ENCODE assay signal across 8 cellular contexts in the genomic region with DNA sequence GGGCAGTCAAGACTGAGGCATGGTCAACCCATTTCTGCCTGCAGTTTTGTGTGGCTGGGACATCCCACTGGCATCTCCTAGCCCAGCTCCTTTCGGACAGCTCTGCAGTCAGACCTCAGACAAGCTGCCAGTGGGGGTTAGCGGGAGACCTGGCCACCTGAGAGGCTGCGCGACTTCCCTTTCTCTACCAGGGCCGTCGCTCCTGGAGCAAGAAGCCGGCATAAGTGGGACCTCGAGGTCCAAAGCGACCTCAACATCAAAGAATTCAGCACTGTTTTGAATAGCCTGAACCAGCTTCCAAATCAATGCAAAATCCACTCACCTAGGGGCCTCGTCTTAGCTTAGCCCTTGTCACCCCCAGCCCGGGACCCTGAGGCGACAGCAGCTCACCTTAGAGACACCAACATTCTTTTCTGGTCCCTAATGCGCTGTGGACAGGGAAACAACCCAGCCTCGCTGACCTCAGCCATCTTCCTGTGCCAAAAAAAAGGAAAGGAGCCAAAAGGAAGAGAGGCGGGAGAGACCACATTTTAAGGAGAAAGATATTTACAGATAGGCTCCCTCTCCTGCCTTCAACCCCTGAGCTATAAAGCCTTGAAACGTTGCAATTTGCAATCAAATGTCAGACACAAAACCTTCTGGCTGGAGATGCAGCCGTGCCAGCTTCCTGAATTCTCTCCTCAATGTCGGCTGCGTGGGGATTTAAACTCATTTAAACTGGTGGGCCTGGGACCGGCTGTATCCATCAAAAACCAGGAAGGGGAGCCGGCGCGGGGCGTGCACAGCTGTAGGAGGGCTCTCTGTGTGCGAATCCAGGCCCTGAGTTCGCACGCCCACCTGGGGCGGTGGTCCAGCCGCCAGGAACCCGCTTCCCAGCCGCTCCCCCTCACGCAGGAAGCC.
DNase-seq lines count a peak whose midpoint lies in the region; ATAC-seq, FAIRE-seq and TF ChIP-seq lines count a peak whose summit lies in the region.

No MANE protein-coding gene starts in this region.

- H3K4me1 Mint-ChIP-seq in T-helper 17 cell: peaks cover 34% of the 10 kb centered on the region

- TF ChIP-seq CTCF in left ventricle myocardium inferior (IDR thresholded peaks at IDR 0.05; ENCODE audit: borderline replicate concordance) (no peak), sigmoid colon (IDR thresholded peaks at IDR 0.05) (no peak)

- peak; percentile 25 for DNase-seq in GM12891 (ENCODE audit: insufficient read length, low spot score)
- no peak for DNase-seq in T-helper 17 cell
- peak; percentile 45 for DNase-seq in left ventricle myocardium inferior
- DNase-seq in sigmoid colon: no peak
- DNase-seq in NCI-H2196 (lab: John Stamatoyannopoulos, UW; ENCODE audit: unreplicated experiment): no peak
- no peak for DNase-seq in DMS114 treated with DMSO at 0.1 percent for 48 hours (lab: John Stamatoyannopoulos, UW; ENCODE audit: unreplicated experiment)
- DNase-seq in UCSD-AML1 (lab: John Stamatoyannopoulos, UW; ENCODE audit: unreplicated experiment): no peak

- H3K9me3 ChIP-seq in T-helper 17 cell (ENCODE audit: control insufficient read depth, low read length, poor library complexity, severe bottlenecking): peaks cover 4% of the 10 kb centered on the region
- peaks cover 11% of the 10 kb centered on the region for H3K9me3 ChIP-seq in left ventricle myocardium inferior (replicated peaks)
- peaks cover 0 to 3% (median 0%) of the 10 kb centered on the region in 4 donors for H3K9me3 ChIP-seq in sigmoid colon

- H3K36me3 Mint-ChIP-seq in T-helper 17 cell (ENCODE audit: low read depth): peaks cover 2% of the 10 kb centered on the region

- no peak overlapping the region for H3K27ac Mint-ChIP-seq in T-helper 17 cell

- H3K27me3 ChIP-seq in left ventricle myocardium inferior (ENCODE audit: low read depth) (peaks cover 22% of the 10 kb centered on the region), sigmoid colon (no peaks in the 10 kb centered on the region)

- peak overlapping the region; percentile 83 for H3K4me3 Mint-ChIP-seq in T-helper 17 cell

- H3K27ac ChIP-seq in left ventricle myocardium inferior (replicated peaks) (peak overlapping the region; percentile 86), sigmoid colon (peak overlapping the region; percentile 80 to 90 (median 84))

- no peaks in the 10 kb centered on the region for H3K36me3 ChIP-seq in left ventricle myocardium inferior
- H3K36me3 ChIP-seq in sigmoid colon: no peaks in the 10 kb centered on the region

- ATAC-seq in T-helper 17 cell (no peak), HG03571 (IDR thresholded peaks at IDR 0.05; ENCODE audit: unreplicated experiment) (no peak)

- FAIRE-seq in GM12891 (lab: Jason Lieb, UNC): no peak

- WGBS in sigmoid colon, 2 donors: 26 to 28% methylated on average over 32 of the region's 32 CpGs

- H3K4me3 ChIP-seq in left ventricle myocardium inferior (peak overlapping the region; percentile 70), sigmoid colon (peak overlapping the region; percentile 46 to 64 (median 60))

- no peak for TF ChIP-seq EP300 in sigmoid colon (IDR thresholded peaks at IDR 0.05)

- H3K27me3 Mint-ChIP-seq in T-helper 17 cell: peaks cover 33% of the 10 kb centered on the region

- TF ChIP-seq POLR2A in GM12891 (IDR thresholded peaks at IDR 0.05; ENCODE audit: low read depth, low read length): no peak
- TF ChIP-seq POLR2A in sigmoid colon (IDR thresholded peaks at IDR 0.05): no peak

- peaks cover 48% of the 10 kb centered on the region for H3K4me1 ChIP-seq in left ventricle myocardium inferior
- peaks cover 0 to 55% (median 44%) of the 10 kb centered on the region in 4 donors for H3K4me1 ChIP-seq in sigmoid colon

- intact Hi-C loops in left ventricle myocardium inferior (cut with micrococcal nuclease) (loop anchor here (5.0 kb wide), 1 partner anchor 279 kb away; no protein-coding TSS in a partner anchor), sigmoid colon (cut with DNase I) (loop anchor here (2.0 to 5.0 kb wide), 5 partner anchors 54 to 364 kb away; no protein-coding TSS in a partner anchor)

TF ChIP-seq in GM12891, 5 proteins besides CTCF, POLR2A, EP300 and RAD21:
- TF ChIP-seq PAX5 (IDR thresholded peaks at IDR 0.05; ENCODE audit: insufficient read depth, low read length, severe bottlenecking) (no peak), POU2F2 (IDR thresholded peaks at IDR 0.05; ENCODE audit: low read depth, low read length) (no peak), SPI1 (IDR thresholded peaks at IDR 0.05; ENCODE audit: low read depth, low read length) (no peak), TAF1 (IDR thresholded peaks at IDR 0.05; ENCODE audit: low read depth, low read length) (no peak), POLR2AphosphoS5 (IDR thresholded peaks at IDR 0.05; ENCODE audit: low read depth, low read length) (no peak)

Comparison
In these comparisons a context has a peak if more than half of its experiments do, and no peak if none do; other contexts are left out.
1. DNase-seq: peak in GM12891 (single experiment) and left ventricle myocardium inferior (single experiment); none in T-helper 17 cell (0 of 3), sigmoid colon (single experiment), NCI-H2196 (single experiment), DMS114 treated with DMSO at 0.1 percent for 48 hours (single experiment) and UCSD-AML1 (single experiment).